In genomic region chr10:44970812-44971395, GRCh38 we compare ENCODE assay signal across 17 cellular contexts. TPM values are rescaled to one million over a fixed set of nuclear protein-coding genes. Genes with fewer than 3 reads are reported as not detected.
DNase-seq lines count a peak whose midpoint lies in the region; ATAC-seq and TF ChIP-seq lines count a peak whose summit lies in the region.
"Had no signal": no experiment of that assay in that cellular context is flagged by ENCODE, and none has a peak within 500 bp of the region (broad histone marks: within the 10 kb centered on the region; RNA-seq: fewer than 3 reads in every experiment).

No MANE protein-coding gene starts in this region.

- H3K4me1 Mint-ChIP-seq in immature natural killer cell = peaks cover 76 to 86% of the 10 kb centered on the region in 2 donors

- H3K27me3 ChIP-seq in right atrium auricular region = no peaks in the 10 kb centered on the region
- H3K27me3 ChIP-seq in spleen (replicated peaks in 1 of 7) = no peaks in the 10 kb centered on the region

- H3K27ac Mint-ChIP-seq in immature natural killer cell = peak overlapping the region in 5 of 6 donors; percentile 50 to 95 (median 86)

- H3K36me3 ChIP-seq in right atrium auricular region (peaks cover 28% of the 10 kb centered on the region), spleen (peaks cover 0 to 37% (median 0%) of the 10 kb centered on the region in 6 donors)

- no peak overlapping the region for H3K4me3 ChIP-seq in right atrium auricular region
- no peak overlapping the region for H3K4me3 ChIP-seq in spleen

- H3K9me3 Mint-ChIP-seq in immature natural killer cell = no peaks in the 10 kb centered on the region

- TF ChIP-seq POLR2A in spleen (IDR thresholded peaks at IDR 0.05) = no peak

- H3K27me3 Mint-ChIP-seq in immature natural killer cell (ENCODE audit: low read depth in 3 of 3) = peaks cover 5 to 10% (median 8%) of the 10 kb centered on the region in 3 donors

- H3K9me3 ChIP-seq in right atrium auricular region = no peaks in the 10 kb centered on the region
- no peaks in the 10 kb centered on the region for H3K9me3 ChIP-seq in spleen

- intact Hi-C loops in Right ventricle myocardium superior (cut with DNase I) (loop anchor here (5.0 kb wide), 1 partner anchor 39 kb away; no protein-coding TSS in a partner anchor), spleen (cut with DNase I; ENCODE audit: low total_unique reads) (no loop called here)

- 87 to 92% (median 91%) methylated on average over 8 of the region's 8 CpGs for WGBS in spleen, 5 donors

- H3K4me3 Mint-ChIP-seq in immature natural killer cell = peak overlapping the region in 3 of 5 donors; percentile 15 to 51 (median 46)

- no peak for TF ChIP-seq CTCF in right atrium auricular region (IDR thresholded peaks at IDR 0.05)
- TF ChIP-seq CTCF in spleen (IDR thresholded peaks at IDR 0.05 in 8 of 11, conservative IDR thresholded peaks at IDR 0.05 in 3 of 11) = no peak

- ATAC-seq in Right ventricle myocardium superior (ENCODE audit: poor library complexity) = no peak
- no peak for ATAC-seq in HG03039 (IDR thresholded peaks at IDR 0.05; ENCODE audit: unreplicated experiment)

- DNase-seq in right atrium auricular region (ENCODE audit: low spot score) (no peak), Right ventricle myocardium superior (no peak), immature natural killer cell (no peak), spleen (peak; percentile 70), HUDEP-2 (lab: John Stamatoyannopoulos, UW; ENCODE audit: unreplicated experiment in 76 of 76) (no peak)
- DNase-seq: COR-L47, IMR-90, Kasumi-1, MM.1S, NCI-H1092 treated with DMSO at 0.1 percent for 48 hours, NCI-H2227 treated with DMSO at 0.1 percent for 48 hours, NCI-H524 had no signal

- H3K27ac ChIP-seq in right atrium auricular region (peak overlapping the region; percentile 3 to 50), spleen (peak overlapping the region in 3 of 8 donors; percentile 13 to 34 (median 16))
- H3K27ac ChIP-seq: C4-2B had no signal

- peaks cover 4 to 17% (median 10%) of the 10 kb centered on the region in 3 donors for H3K36me3 Mint-ChIP-seq in immature natural killer cell

- H3K4me1 ChIP-seq in right atrium auricular region (peaks cover 0 to 90% of the 10 kb centered on the region in 2 donors), spleen (peaks cover 35 to 99% (median 64%) of the 10 kb centered on the region in 6 donors)

RNA-seq across cellular contexts. Expression of gene DEPP1, which starts 7.7 kb away (rescaled TPM):
- total RNA-seq in right atrium auricular region = 100 to 1,000 TPM in 1 of 2 donors, 10 to 100 TPM in 1; 68.8 to 143 TPM
- 35.1 TPM for total RNA-seq in Right ventricle myocardium superior
- not detected for polyA plus RNA-seq in immature natural killer cell
- total RNA-seq in spleen = 10 to 100 TPM in 6 of 7 donors, 1 to 10 TPM in 1; 9.5 to 90.1 (median 21.1) TPM
- polyA plus RNA-seq in spleen = 10 to 100 TPM; 13.3 to 36.5 (median 15.7) TPM

RNA-seq across cellular contexts. Expression of gene RASSF4, which starts 11.3 kb away (rescaled TPM):
- 10 to 100 TPM; 43.3 to 43.4 TPM for total RNA-seq in right atrium auricular region
- total RNA-seq in Right ventricle myocardium superior = 87.5 TPM
- 10 to 100 TPM; 36.7 to 45.6 (median 38.0) TPM for polyA plus RNA-seq in immature natural killer cell
- 10 to 100 TPM; 70.8 to 96.2 (median 73.7) TPM for total RNA-seq in spleen
- 10 to 100 TPM; 36.7 to 61.0 (median 38.2) TPM for polyA plus RNA-seq in spleen

RNA-seq across cellular contexts. Expression of gene ZNF22, which starts 29.8 kb away (rescaled TPM):
- total RNA-seq in right atrium auricular region (10 to 100 TPM; 19.3 to 20.5 TPM), Right ventricle myocardium superior (11.4 TPM), spleen (10 to 100 TPM; 22.7 to 28.3 (median 25.8) TPM)
- polyA plus RNA-seq in immature natural killer cell (10 to 100 TPM; 53.4 to 73.5 (median 58.8) TPM), spleen (10 to 100 TPM; 25.9 to 33.6 (median 31.5) TPM)

RNA-seq across cellular contexts. Expression of gene TMEM72, which starts 59.8 kb away (rescaled TPM):
- total RNA-seq in right atrium auricular region = under 1 TPM in 1 of 2 donors, not detected in 1; 0.15 TPM
- not detected for total RNA-seq in Right ventricle myocardium superior
- polyA plus RNA-seq in immature natural killer cell = not detected
- not detected for total RNA-seq in spleen
- polyA plus RNA-seq in spleen = under 1 TPM in 1 of 3 donors, not detected in 2; 0.04 TPM
- total RNA-seq: Daoy, H1, IMR-90, SK-MEL-5 had no signal
- polyA plus RNA-seq: H1, IMR-90 had no signal
